8 cellular contexts compared by ENCODE assay signal in the genomic region with DNA sequence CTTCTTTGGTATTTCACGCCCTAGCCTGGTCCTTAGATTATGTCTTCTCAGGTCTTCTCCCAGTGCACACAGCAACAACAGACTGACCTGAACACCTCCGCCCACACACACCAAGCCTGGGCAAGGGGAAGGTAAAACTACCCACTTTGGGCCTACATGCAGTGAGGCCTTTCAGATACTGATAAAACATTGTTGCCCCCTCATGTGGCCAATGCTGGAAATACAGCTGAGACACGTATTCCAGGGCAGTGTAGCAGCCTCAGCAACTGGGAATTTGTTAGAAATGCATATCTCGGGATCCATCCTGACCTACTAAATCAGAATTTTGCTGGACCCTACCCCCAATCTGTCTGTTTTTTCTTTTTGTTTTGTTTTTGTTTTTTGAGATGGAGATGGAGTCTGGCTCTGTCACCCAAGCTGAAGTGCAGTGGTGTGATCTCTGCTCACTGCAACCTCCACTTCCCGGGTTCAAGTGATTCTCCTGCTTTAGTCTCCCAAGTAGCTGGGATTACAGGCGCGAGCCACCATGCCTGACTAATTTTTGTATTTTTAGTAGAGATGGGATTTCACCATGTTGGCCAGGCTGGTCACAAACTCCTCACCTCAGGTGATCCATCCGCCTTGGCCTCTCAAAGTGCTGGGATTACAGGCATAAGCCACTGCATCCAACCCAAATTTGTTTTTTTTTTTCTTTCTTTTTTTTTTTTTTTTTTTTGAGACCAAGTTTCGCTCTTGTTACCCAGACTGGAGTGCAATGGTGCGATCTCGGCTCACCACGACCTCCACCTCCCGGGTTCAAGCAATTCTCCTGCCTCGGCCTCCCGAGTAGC. TPM values are rescaled to one million over a fixed set of nuclear protein-coding genes. Genes with fewer than 3 reads are reported as not detected.
A peak's percentile ranks its signal among the peaks of the same experiment; 100 is the strongest.
DNase-seq lines count a peak whose midpoint lies in the region; ATAC-seq and TF ChIP-seq lines count a peak whose summit lies in the region.
"Not testable (repeated sequence)": the region's sequence is repeated elsewhere in the genome, so short reads cannot be mapped to it uniquely, and the experiment has no call there.

No MANE protein-coding gene starts in this region.

- not testable (repeated sequence) for H3K9me3 ChIP-seq in neuronal stem cell (replicated peaks in 1 of 2; ENCODE audit: control insufficient read depth in 2 of 2, insufficient read depth in 1 of 2, low read depth in 1 of 2, low read length in 2 of 2)

- not testable (repeated sequence) for H3K27me3 Mint-ChIP-seq in activated naive CD8-positive, alpha-beta T cell treated with anti-CD3 and anti-CD28 coated beads, Interleukin-2, amount 10 ng/mL, durations not matched to agents 7 days and 5 days

- not testable (repeated sequence) for H2BK120ac ChIP-seq in neuronal stem cell (ENCODE audit: low read depth, low read length)

- not testable (repeated sequence) for H3K4ac ChIP-seq in neuronal stem cell (ENCODE audit: low read length)

- not testable (repeated sequence) for H3K27ac Mint-ChIP-seq in activated naive CD8-positive, alpha-beta T cell treated with anti-CD3 and anti-CD28 coated beads, Interleukin-2, amount 10 ng/mL, durations not matched to agents 7 days and 5 days

- not testable (repeated sequence) for H3K4me1 Mint-ChIP-seq in activated naive CD8-positive, alpha-beta T cell treated with anti-CD3 and anti-CD28 coated beads, Interleukin-2, amount 10 ng/mL, durations not matched to agents 7 days and 5 days

- peaks cover 12% of the 10 kb centered on the region for H3K36me3 Mint-ChIP-seq in activated naive CD8-positive, alpha-beta T cell treated with anti-CD3 and anti-CD28 coated beads, Interleukin-2, amount 10 ng/mL, durations not matched to agents 7 days and 5 days

- H2BK12ac ChIP-seq in neuronal stem cell (ENCODE audit: low read length), result not testable (repeated sequence)

- H3K36me3 ChIP-seq in neuronal stem cell (replicated peaks in 1 of 2; ENCODE audit: control insufficient read depth in 2 of 2, insufficient read depth in 2 of 2, low read length in 2 of 2), result peaks cover 29 to 63% of the 10 kb centered on the region in 2 donors

- WGBS in neuronal stem cell (ENCODE audit: extremely low coverage in 2 of 2, insufficient read length in 2 of 2, insufficient replicate concordance in 1 of 2), 2 donors, result no CpG with 5 or more reads among the region's 15 CpGs

- not testable (repeated sequence) for H4K91ac ChIP-seq in neuronal stem cell (ENCODE audit: low read depth, low read length, poor library complexity)

- H3K4me3 ChIP-seq in HFF-Myc (replicated peaks; ENCODE audit: low read depth, low read length); neuronal stem cell (ENCODE audit: low read length in 2 of 2): not testable (repeated sequence)

- H2BK15ac ChIP-seq in neuronal stem cell (ENCODE audit: low read length), result not testable (repeated sequence)

- not testable (repeated sequence) for H3K27ac ChIP-seq in neuronal stem cell (replicated peaks; ENCODE audit: low read length)

- not testable (repeated sequence) for H4K8ac ChIP-seq in neuronal stem cell (ENCODE audit: low read depth, low read length)

- peak; percentile 86 for ATAC-seq in activated naive CD8-positive, alpha-beta T cell treated with anti-CD3 and anti-CD28 coated beads, Interleukin-2, amount 10 ng/mL, durations not matched to agents 7 days and 5 days (ENCODE audit: low read depth)

- not testable (repeated sequence) for H3K79me1 ChIP-seq in neuronal stem cell (ENCODE audit: low read depth, low read length)

- not testable (repeated sequence) for H3K9ac ChIP-seq in neuronal stem cell (ENCODE audit: low read depth, low read length, poor library complexity)

- H3K4me2 ChIP-seq in neuronal stem cell (ENCODE audit: insufficient read depth, low read length, poor library complexity, severe bottlenecking), result not testable (repeated sequence)

- H3K14ac ChIP-seq in neuronal stem cell (ENCODE audit: low read length), result not testable (repeated sequence)

- not testable (repeated sequence) for H2AK5ac ChIP-seq in neuronal stem cell (ENCODE audit: low read depth, low read length)

- H3K18ac ChIP-seq in neuronal stem cell (ENCODE audit: low read length), result not testable (repeated sequence)

- not testable (repeated sequence) for H3K9me3 Mint-ChIP-seq in activated naive CD8-positive, alpha-beta T cell treated with anti-CD3 and anti-CD28 coated beads, Interleukin-2, amount 10 ng/mL, durations not matched to agents 7 days and 5 days

- not testable (repeated sequence) for H2AFZ ChIP-seq in neuronal stem cell (ENCODE audit: low read length)

- not testable (repeated sequence) for H3K4me3 Mint-ChIP-seq in activated naive CD8-positive, alpha-beta T cell treated with anti-CD3 and anti-CD28 coated beads, Interleukin-2, amount 10 ng/mL, durations not matched to agents 7 days and 5 days

- not testable (repeated sequence) for H3K4me1 ChIP-seq in neuronal stem cell (ENCODE audit: control insufficient read depth in 2 of 2, insufficient read depth in 1 of 2, low read depth in 1 of 2, low read length in 2 of 2)

- DNase-seq in DMS153 (lab: John Stamatoyannopoulos, UW) (peak; percentile 30), HFF-Myc (ENCODE audit: extremely low read depth, low read depth) (peak; percentile 73), NCI-H2171 (lab: John Stamatoyannopoulos, UW) (peak; percentile 36), T1000 (lab: John Stamatoyannopoulos, UW) (peak; percentile 65), germinal center (ENCODE audit: low spot score) (peak; percentile 81), neuronal stem cell (ENCODE audit: low spot score) (peak; percentile 67)
- peak; percentile 71 for DNase-seq in activated naive CD8-positive, alpha-beta T cell treated with anti-CD3 and anti-CD28 coated beads, Interleukin-2, amount 10 ng/mL, durations not matched to agents 7 days and 5 days
- DNase-seq in stimulated activated CD8-positive, alpha-beta memory T cell treated with anti-CD3 and anti-CD28 coated beads, Interleukin-7, amount 100 ng/mL, for 48 hours (ENCODE audit: extremely low read depth in 1 of 2, low read depth in 1 of 2), result peak; percentile 45 to 64

- not testable (repeated sequence) for H3K27me3 ChIP-seq in neuronal stem cell (ENCODE audit: control insufficient read depth in 3 of 3, insufficient read depth in 3 of 3, low read depth in 1 of 3, low read length in 3 of 3)

- not testable (repeated sequence) for H3K23ac ChIP-seq in neuronal stem cell (ENCODE audit: low read depth, low read length, poor library complexity)

- H2BK5ac ChIP-seq in neuronal stem cell (ENCODE audit: low read length), result not testable (repeated sequence)

- TF ChIP-seq CTCF in HFF-Myc (IDR thresholded peaks at IDR 0.05; ENCODE audit: low read depth, low read length, missing control alignments), result peak; percentile 72

- POLR2A ChIA-PET in activated naive CD8-positive, alpha-beta T cell treated with anti-CD3 and anti-CD28 coated beads, Interleukin-2, amount 10 ng/mL, durations not matched to agents 7 days and 5 days (lab: Charles Lee), result interaction anchor here (0.5 to 7.2 kb wide), 15 partner anchors 9 to 358 kb away, joined by 3 to 69 read pairs (median 4); partner anchors contain the start of genes ABCF1, GNL1 and PRR3

RNA-seq across cellular contexts. Expression of gene PPP1R10, which starts 19.5 kb away (rescaled TPM):
- 100 to 1,000 TPM; 140 to 151 TPM for total RNA-seq in activated naive CD8-positive, alpha-beta T cell treated with anti-CD3 and anti-CD28 coated beads, Interleukin-2, amount 10 ng/mL, durations not matched to agents 7 days and 5 days
- 85.6 TPM for polyA plus RNA-seq in neuronal stem cell (2013, experiment 1 of 2)
- 93.7 TPM for polyA plus RNA-seq in neuronal stem cell (2013, experiment 2 of 2)

RNA-seq across cellular contexts. Expression of gene MRPS18B, which starts 20.1 kb away (rescaled TPM):
- total RNA-seq in activated naive CD8-positive, alpha-beta T cell treated with anti-CD3 and anti-CD28 coated beads, Interleukin-2, amount 10 ng/mL, durations not matched to agents 7 days and 5 days, result 10 to 100 TPM; 43.8 to 44.5 TPM
- polyA plus RNA-seq in neuronal stem cell (2013, experiment 1 of 2), result 34.2 TPM
- 37.0 TPM for polyA plus RNA-seq in neuronal stem cell (2013, experiment 2 of 2)

RNA-seq across cellular contexts. Expression of gene ABCF1, which starts 26.3 kb away (rescaled TPM):
- 10 to 100 TPM; 67.5 to 70.4 TPM for total RNA-seq in activated naive CD8-positive, alpha-beta T cell treated with anti-CD3 and anti-CD28 coated beads, Interleukin-2, amount 10 ng/mL, durations not matched to agents 7 days and 5 days
- 66.4 TPM for polyA plus RNA-seq in neuronal stem cell (2013, experiment 1 of 2)
- 63.9 TPM for polyA plus RNA-seq in neuronal stem cell (2013, experiment 2 of 2)

RNA-seq across cellular contexts. Expression of gene ATAT1, which starts 29.1 kb away (rescaled TPM):
- total RNA-seq in activated naive CD8-positive, alpha-beta T cell treated with anti-CD3 and anti-CD28 coated beads, Interleukin-2, amount 10 ng/mL, durations not matched to agents 7 days and 5 days, result 10 to 100 TPM; 11.2 to 13.5 TPM
- polyA plus RNA-seq in neuronal stem cell (2013, experiment 1 of 2), result 59.8 TPM
- 56.1 TPM for polyA plus RNA-seq in neuronal stem cell (2013, experiment 2 of 2)

RNA-seq across cellular contexts. Expression of gene PRR3, which starts 40.4 kb away (rescaled TPM):
- 10 to 100 TPM; 19.9 to 22.5 TPM for total RNA-seq in activated naive CD8-positive, alpha-beta T cell treated with anti-CD3 and anti-CD28 coated beads, Interleukin-2, amount 10 ng/mL, durations not matched to agents 7 days and 5 days
- 44.2 TPM for polyA plus RNA-seq in neuronal stem cell (2013, experiment 1 of 2)
- polyA plus RNA-seq in neuronal stem cell (2013, experiment 2 of 2), result 43.6 TPM

Comparison
In these comparisons a context has a peak if more than half of its experiments do, and no peak if none do; other contexts are left out.
1. DNase-seq: peak in every context shown above with its lines; median percentile 81 in germinal center; 73 in HFF-Myc; 71 in activated naive CD8-positive, alpha-beta T cell treated with anti-CD3 and anti-CD28 coated beads, Interleukin-2, amount 10 ng/mL, durations not matched to agents 7 days and 5 days; 67 in neuronal stem cell; 65 in T1000; 54 in stimulated activated CD8-positive, alpha-beta memory T cell treated with anti-CD3 and anti-CD28 coated beads, Interleukin-7, amount 100 ng/mL, for 48 hours; 36 in NCI-H2171; 30 in DMS153.